Comparison of ENCODE assay signal across 1 cellular context in the genomic region with DNA sequence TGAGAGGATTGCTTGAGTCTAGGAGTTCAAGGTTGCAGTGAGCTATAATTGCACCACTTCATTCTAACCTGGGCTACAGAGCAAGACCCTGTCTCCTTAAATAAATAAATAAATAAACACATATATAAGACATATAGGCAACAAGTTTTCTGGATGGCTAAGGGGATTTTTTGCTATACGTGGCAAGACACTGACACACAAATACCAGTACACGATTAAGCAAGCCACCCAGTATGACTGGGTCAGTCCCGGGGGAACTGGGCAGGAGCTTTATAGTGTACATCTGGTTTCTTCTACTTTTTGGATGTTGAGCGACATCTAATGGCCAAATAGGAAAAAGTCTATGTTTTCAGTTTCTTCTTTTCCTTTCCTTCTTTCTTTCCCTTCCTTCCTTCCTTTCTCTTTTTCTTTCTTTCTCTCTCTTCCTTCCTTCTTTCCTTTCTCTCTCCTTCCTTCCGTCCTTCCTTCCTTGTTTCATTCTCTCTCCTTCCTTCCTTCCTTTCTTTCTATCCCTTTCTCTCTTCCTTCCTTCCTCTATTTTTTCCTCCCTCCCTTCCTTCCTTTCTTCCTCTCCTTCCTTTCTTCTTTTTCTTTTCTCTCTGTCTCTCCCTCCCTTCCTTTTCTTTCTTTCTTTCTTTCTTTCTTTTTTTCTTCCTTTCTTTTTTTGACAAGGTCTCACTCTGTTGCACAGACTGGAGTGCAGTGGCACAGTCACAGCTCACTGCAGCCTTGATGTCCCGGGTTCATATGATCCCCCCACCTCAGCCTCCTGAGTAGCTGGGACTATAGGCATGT.
A peak's percentile ranks its signal among the peaks of the same experiment; 100 is the strongest.
TF ChIP-seq lines count a peak whose summit lies in the region.

No MANE protein-coding gene starts in this region.

TF ChIP-seq in K562, 482 proteins besides CTCF, POLR2A, EP300 and RAD21 (continued from another document and continues in another):
- TF ChIP-seq, protein P1, sequence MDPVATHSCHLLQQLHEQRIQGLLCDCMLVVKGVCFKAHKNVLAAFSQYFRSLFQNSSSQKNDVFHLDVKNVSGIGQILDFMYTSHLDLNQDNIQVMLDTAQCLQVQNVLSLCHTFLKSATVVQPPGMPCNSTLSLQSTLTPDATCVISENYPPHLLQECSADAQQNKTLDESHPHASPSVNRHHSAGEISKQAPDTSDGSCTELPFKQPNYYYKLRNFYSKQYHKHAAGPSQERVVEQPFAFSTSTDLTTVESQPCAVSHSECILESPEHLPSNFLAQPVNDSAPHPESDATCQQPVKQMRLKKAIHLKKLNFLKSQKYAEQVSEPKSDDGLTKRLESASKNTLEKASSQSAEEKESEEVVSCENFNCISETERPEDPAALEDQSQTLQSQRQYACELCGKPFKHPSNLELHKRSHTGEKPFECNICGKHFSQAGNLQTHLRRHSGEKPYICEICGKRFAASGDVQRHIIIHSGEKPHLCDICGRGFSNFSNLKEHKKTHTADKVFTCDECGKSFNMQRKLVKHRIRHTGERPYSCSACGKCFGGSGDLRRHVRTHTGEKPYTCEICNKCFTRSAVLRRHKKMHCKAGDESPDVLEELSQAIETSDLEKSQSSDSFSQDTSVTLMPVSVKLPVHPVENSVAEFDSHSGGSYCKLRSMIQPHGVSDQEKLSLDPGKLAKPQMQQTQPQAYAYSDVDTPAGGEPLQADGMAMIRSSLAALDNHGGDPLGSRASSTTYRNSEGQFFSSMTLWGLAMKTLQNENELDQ (CRISPR knock-in tag; IDR thresholded peaks at IDR 0.05; ENCODE audit: borderline replicate concordance), result no peak
- TF ChIP-seq ZNF830 (CRISPR knock-in tag; IDR thresholded peaks at IDR 0.05), result no peak
- no peak for TF ChIP-seq HEY1 (CRISPR knock-in tag; IDR thresholded peaks at IDR 0.05; ENCODE audit: borderline replicate concordance)
- peak; percentile 87 for TF ChIP-seq BRD9 (IDR thresholded peaks at IDR 0.05; ENCODE audit: low read depth, partially characterized antibody)
- no peak for TF ChIP-seq GTF2F1 (IDR thresholded peaks at IDR 0.05; ENCODE audit: low read depth, low read length)
- no peak for TF ChIP-seq NONO (IDR thresholded peaks at IDR 0.05; ENCODE audit: low read depth in 2 of 2, low read length in 1 of 2)
- TF ChIP-seq, protein P2, sequence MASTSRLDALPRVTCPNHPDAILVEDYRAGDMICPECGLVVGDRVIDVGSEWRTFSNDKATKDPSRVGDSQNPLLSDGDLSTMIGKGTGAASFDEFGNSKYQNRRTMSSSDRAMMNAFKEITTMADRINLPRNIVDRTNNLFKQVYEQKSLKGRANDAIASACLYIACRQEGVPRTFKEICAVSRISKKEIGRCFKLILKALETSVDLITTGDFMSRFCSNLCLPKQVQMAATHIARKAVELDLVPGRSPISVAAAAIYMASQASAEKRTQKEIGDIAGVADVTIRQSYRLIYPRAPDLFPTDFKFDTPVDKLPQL (IDR thresholded peaks at IDR 0.05; ENCODE audit: extremely low read depth, insufficient read length), result no peak
- peak; percentile 65; the same call in 1 of the 2 replicates for TF ChIP-seq HDAC2 (IDR thresholded peaks at IDR 0.05)
- peak; percentile 56 for TF ChIP-seq ARID1B (IDR thresholded peaks at IDR 0.05)
- TF ChIP-seq, protein P3, sequence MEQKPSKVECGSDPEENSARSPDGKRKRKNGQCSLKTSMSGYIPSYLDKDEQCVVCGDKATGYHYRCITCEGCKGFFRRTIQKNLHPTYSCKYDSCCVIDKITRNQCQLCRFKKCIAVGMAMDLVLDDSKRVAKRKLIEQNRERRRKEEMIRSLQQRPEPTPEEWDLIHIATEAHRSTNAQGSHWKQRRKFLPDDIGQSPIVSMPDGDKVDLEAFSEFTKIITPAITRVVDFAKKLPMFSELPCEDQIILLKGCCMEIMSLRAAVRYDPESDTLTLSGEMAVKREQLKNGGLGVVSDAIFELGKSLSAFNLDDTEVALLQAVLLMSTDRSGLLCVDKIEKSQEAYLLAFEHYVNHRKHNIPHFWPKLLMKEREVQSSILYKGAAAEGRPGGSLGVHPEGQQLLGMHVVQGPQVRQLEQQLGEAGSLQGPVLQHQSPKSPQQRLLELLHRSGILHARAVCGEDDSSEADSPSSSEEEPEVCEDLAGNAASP (IDR thresholded peaks at IDR 0.05), result no peak
- TF ChIP-seq, protein P4, sequence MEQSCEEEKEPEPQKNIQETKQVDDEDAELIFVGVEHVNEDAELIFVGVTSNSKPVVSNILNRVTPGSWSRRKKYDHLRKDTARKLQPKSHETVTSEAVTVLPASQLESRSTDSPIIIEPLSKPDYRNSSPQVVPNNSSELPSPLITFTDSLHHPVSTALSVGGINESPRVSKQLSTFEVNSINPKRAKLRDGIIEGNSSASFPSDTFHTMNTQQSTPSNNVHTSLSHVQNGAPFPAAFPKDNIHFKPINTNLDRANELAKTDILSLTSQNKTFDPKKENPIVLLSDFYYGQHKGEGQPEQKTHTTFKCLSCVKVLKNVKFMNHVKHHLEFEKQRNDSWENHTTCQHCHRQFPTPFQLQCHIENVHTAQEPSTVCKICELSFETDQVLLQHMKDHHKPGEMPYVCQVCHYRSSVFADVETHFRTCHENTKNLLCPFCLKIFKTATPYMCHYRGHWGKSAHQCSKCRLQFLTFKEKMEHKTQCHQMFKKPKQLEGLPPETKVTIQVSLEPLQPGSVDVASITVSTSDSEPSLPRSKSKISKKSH (CRISPR knock-in tag; IDR thresholded peaks at IDR 0.05), result no peak
- TF ChIP-seq TCF7L2 (IDR thresholded peaks at IDR 0.05; ENCODE audit: low read depth, low read length), result no peak
- TF ChIP-seq DNMT1 (IDR thresholded peaks at IDR 0.05), result peak; percentile 87; the same call in 1 of the 2 replicates
- TF ChIP-seq RBM34 (IDR thresholded peaks at IDR 0.05; ENCODE audit: borderline replicate concordance, insufficient read depth, low read length), result no peak
- no peak for TF ChIP-seq JUNB (CRISPR knock-in tag; conservative IDR thresholded peaks at IDR 0.05)
- TF ChIP-seq HDGF (IDR thresholded peaks at IDR 0.05), result peak; percentile 65; the same call in 1 of the 2 replicates
- TF ChIP-seq, protein P5, sequence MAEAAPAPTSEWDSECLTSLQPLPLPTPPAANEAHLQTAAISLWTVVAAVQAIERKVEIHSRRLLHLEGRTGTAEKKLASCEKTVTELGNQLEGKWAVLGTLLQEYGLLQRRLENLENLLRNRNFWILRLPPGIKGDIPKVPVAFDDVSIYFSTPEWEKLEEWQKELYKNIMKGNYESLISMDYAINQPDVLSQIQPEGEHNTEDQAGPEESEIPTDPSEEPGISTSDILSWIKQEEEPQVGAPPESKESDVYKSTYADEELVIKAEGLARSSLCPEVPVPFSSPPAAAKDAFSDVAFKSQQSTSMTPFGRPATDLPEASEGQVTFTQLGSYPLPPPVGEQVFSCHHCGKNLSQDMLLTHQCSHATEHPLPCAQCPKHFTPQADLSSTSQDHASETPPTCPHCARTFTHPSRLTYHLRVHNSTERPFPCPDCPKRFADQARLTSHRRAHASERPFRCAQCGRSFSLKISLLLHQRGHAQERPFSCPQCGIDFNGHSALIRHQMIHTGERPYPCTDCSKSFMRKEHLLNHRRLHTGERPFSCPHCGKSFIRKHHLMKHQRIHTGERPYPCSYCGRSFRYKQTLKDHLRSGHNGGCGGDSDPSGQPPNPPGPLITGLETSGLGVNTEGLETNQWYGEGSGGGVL (CRISPR knock-in tag; IDR thresholded peaks at IDR 0.05), result no peak
- no peak for TF ChIP-seq SMARCB1 (IDR thresholded peaks at IDR 0.05; ENCODE audit: insufficient read length, low read depth)
- TF ChIP-seq HNRNPLL (IDR thresholded peaks at IDR 0.05; ENCODE audit: low read depth, low read length, poor library complexity, severe bottlenecking), result no peak
- TF ChIP-seq, protein P6, sequence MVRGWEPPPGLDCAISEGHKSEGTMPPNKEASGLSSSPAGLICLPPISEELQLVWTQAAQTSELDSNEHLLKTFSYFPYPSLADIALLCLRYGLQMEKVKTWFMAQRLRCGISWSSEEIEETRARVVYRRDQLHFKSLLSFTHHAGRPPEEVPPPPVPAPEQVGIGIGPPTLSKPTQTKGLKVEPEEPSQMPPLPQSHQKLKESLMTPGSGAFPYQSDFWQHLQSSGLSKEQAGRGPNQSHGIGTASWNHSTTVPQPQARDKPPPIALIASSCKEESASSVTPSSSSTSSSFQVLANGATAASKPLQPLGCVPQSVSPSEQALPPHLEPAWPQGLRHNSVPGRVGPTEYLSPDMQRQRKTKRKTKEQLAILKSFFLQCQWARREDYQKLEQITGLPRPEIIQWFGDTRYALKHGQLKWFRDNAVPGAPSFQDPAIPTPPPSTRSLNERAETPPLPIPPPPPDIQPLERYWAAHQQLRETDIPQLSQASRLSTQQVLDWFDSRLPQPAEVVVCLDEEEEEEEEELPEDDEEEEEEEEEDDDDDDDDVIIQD (CRISPR knock-in tag; IDR thresholded peaks at IDR 0.05), result no peak
- TF ChIP-seq PCBP2 (IDR thresholded peaks at IDR 0.05; ENCODE audit: low read depth, low read length, poor library complexity, severe bottlenecking), result no peak
- peak in 1 of 2 experiments; percentile 85; a peak in 1 of 4 replicates for TF ChIP-seq MCM7 (IDR thresholded peaks at IDR 0.05)
- TF ChIP-seq, protein P7, sequence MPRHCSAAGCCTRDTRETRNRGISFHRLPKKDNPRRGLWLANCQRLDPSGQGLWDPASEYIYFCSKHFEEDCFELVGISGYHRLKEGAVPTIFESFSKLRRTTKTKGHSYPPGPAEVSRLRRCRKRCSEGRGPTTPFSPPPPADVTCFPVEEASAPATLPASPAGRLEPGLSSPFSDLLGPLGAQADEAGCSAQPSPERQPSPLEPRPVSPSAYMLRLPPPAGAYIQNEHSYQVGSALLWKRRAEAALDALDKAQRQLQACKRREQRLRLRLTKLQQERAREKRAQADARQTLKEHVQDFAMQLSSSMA (CRISPR knock-in tag; IDR thresholded peaks at IDR 0.05), result no peak
- TF ChIP-seq ADNP (tag; IDR thresholded peaks at IDR 0.05), result no peak
- peak; percentile 52; the same call in 1 of the 2 replicates for TF ChIP-seq ZKSCAN1 (IDR thresholded peaks at IDR 0.05; ENCODE audit: low read depth, low read length)
- TF ChIP-seq PHB2 (IDR thresholded peaks at IDR 0.05; ENCODE audit: low read depth), result peak; percentile 68
- TF ChIP-seq, protein P8, sequence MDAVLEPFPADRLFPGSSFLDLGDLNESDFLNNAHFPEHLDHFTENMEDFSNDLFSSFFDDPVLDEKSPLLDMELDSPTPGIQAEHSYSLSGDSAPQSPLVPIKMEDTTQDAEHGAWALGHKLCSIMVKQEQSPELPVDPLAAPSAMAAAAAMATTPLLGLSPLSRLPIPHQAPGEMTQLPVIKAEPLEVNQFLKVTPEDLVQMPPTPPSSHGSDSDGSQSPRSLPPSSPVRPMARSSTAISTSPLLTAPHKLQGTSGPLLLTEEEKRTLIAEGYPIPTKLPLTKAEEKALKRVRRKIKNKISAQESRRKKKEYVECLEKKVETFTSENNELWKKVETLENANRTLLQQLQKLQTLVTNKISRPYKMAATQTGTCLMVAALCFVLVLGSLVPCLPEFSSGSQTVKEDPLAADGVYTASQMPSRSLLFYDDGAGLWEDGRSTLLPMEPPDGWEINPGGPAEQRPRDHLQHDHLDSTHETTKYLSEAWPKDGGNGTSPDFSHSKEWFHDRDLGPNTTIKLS (IDR thresholded peaks at IDR 0.05; ENCODE audit: borderline replicate concordance, low read depth), result no peak
- no peak for TF ChIP-seq ZNF436 (CRISPR knock-in tag; IDR thresholded peaks at IDR 0.05)
- TF ChIP-seq, protein P9, sequence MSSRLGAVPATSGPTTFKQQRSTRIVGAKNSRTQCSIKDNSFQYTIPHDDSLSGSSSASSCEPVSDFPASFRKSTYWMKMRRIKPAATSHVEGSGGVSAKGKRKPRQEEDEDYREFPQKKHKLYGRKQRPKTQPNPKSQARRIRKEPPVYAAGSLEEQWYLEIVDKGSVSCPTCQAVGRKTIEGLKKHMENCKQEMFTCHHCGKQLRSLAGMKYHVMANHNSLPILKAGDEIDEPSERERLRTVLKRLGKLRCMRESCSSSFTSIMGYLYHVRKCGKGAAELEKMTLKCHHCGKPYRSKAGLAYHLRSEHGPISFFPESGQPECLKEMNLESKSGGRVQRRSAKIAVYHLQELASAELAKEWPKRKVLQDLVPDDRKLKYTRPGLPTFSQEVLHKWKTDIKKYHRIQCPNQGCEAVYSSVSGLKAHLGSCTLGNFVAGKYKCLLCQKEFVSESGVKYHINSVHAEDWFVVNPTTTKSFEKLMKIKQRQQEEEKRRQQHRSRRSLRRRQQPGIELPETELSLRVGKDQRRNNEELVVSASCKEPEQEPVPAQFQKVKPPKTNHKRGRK (tag; IDR thresholded peaks at IDR 0.05), result peak; percentile 100
- no peak for TF ChIP-seq XRCC5 (IDR thresholded peaks at IDR 0.05; ENCODE audit: low read depth, low read length)
- TF ChIP-seq, protein P10, sequence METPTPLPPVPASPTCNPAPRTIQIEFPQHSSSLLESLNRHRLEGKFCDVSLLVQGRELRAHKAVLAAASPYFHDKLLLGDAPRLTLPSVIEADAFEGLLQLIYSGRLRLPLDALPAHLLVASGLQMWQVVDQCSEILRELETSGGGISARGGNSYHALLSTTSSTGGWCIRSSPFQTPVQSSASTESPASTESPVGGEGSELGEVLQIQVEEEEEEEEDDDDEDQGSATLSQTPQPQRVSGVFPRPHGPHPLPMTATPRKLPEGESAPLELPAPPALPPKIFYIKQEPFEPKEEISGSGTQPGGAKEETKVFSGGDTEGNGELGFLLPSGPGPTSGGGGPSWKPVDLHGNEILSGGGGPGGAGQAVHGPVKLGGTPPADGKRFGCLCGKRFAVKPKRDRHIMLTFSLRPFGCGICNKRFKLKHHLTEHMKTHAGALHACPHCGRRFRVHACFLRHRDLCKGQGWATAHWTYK (CRISPR knock-in tag; IDR thresholded peaks at IDR 0.05), result no peak
- TF ChIP-seq POU5F1 (IDR thresholded peaks at IDR 0.05; ENCODE audit: borderline replicate concordance, low read depth, low read length, partially characterized antibody), result no peak
- no peak for TF ChIP-seq PTTG1 (tag; IDR thresholded peaks at IDR 0.05; ENCODE audit: low read depth)
- TF ChIP-seq, protein P11, sequence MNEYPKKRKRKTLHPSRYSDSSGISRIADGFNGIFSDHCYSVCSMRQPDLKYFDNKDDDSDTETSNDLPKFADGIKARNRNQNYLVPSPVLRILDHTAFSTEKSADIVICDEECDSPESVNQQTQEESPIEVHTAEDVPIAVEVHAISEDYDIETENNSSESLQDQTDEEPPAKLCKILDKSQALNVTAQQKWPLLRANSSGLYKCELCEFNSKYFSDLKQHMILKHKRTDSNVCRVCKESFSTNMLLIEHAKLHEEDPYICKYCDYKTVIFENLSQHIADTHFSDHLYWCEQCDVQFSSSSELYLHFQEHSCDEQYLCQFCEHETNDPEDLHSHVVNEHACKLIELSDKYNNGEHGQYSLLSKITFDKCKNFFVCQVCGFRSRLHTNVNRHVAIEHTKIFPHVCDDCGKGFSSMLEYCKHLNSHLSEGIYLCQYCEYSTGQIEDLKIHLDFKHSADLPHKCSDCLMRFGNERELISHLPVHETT (CRISPR knock-in tag; conservative IDR thresholded peaks at IDR 0.05 in 1 of 2, IDR thresholded peaks at IDR 0.05 in 1 of 2), result no peak
- TF ChIP-seq CBX5 (IDR thresholded peaks at IDR 0.05; ENCODE audit: borderline replicate concordance, low read depth), result no peak
- no peak for TF ChIP-seq POLR2B (IDR thresholded peaks at IDR 0.05; ENCODE audit: low read depth, partially characterized antibody)
- TF ChIP-seq TAF9B (IDR thresholded peaks at IDR 0.05; ENCODE audit: partially characterized antibody), result no peak
